ENCODE assay signal across 23 cellular contexts in genomic region chr11:9772218-9772617, GRCh38.
"Had no signal": no experiment of that assay in that cellular context is flagged by ENCODE, and none has a peak within 500 bp of the region (broad histone marks: within the 10 kb centered on the region; RNA-seq: fewer than 3 reads in every experiment).

No MANE protein-coding gene starts in this region.

- H3K4me3 Mint-ChIP-seq: activated CD8-positive, alpha-beta T cell treated with anti-CD3 and anti-CD28 coated beads for 36 hours; activated naive CD4-positive, alpha-beta T cell treated with anti-CD3 and anti-CD28 coated beads, Interleukin-2, amount 10 ng/mL, durations not matched to agents 7 days and 5 days; activated naive CD8-positive, alpha-beta T cell treated with anti-CD3 and anti-CD28 coated beads for 36 hours; activated T-cell treated with anti-CD3 and anti-CD28 coated beads, Interleukin-2, amount 50 U/mL, for 72 hours had no signal

- DNase-seq: activated CD4-positive, alpha-beta T cell treated with anti-CD3 and anti-CD28 coated beads for 4 hours; activated CD8-positive, alpha-beta memory T cell treated with anti-CD3 and anti-CD28 coated beads, Interleukin-2, amount 50 U/mL, for 4 hours; activated CD8-positive, alpha-beta T cell treated with anti-CD3 and anti-CD28 coated beads for 36 hours; activated gamma-delta T cell treated with Interleukin-2 at 50 U/mL for 16 hours; activated naive CD4-positive, alpha-beta T cell treated with anti-CD3 and anti-CD28 coated beads, Interleukin-2, amount 10 ng/mL, durations not matched to agents 7 days and 5 days; activated naive CD8-positive, alpha-beta T cell treated with anti-CD3 and anti-CD28 coated beads for 36 hours; activated T-cell treated with anti-CD3 and anti-CD28 coated beads, Interleukin-2, amount 50 U/mL, for 72 hours; anterior cingulate cortex; caudate nucleus; MG63; NCI-H1930; NCI-H2107; NCI-H345; NCI-H510A; NK-92 treated with Interleukin-12 subunit alpha and Interleukin-12 subunit beta, amount 100 ng/mL, for 24 hours; OCI-M1; Peyer's patch; Right ventricle myocardium superior; SJCRH30; SK-N-SH; T-helper 1 cell had no signal

- H3K4me1 Mint-ChIP-seq: activated naive CD8-positive, alpha-beta T cell treated with anti-CD3 and anti-CD28 coated beads for 36 hours had no signal

- H3K9me3 Mint-ChIP-seq: activated CD8-positive, alpha-beta T cell treated with anti-CD3 and anti-CD28 coated beads for 36 hours; activated naive CD4-positive, alpha-beta T cell treated with anti-CD3 and anti-CD28 coated beads, Interleukin-2, amount 10 ng/mL, durations not matched to agents 7 days and 5 days; activated naive CD8-positive, alpha-beta T cell treated with anti-CD3 and anti-CD28 coated beads for 36 hours; activated T-cell treated with anti-CD3 and anti-CD28 coated beads, Interleukin-2, amount 50 U/mL, for 72 hours; activated T-helper 2 cell treated with anti-CD3 and anti-CD28 coated beads, Interferon-gamma antibody, Interleukin-2, Interleukin-4, amounts not matched to agents 10 μg/mL and 5 μg/mL and 100 μg/mL, durations not matched to agents 14 hours and 24 hours and 36 hours had no signal

- H3K4me3 ChIP-seq: adrenal gland, MG63, Peyer's patch, SJCRH30 had no signal

- H3K36me3 ChIP-seq: adrenal gland, Peyer's patch, SJCRH30 had no signal

- H3K36me3 Mint-ChIP-seq: activated naive CD4-positive, alpha-beta T cell treated with anti-CD3 and anti-CD28 coated beads, Interleukin-2, amount 10 ng/mL, durations not matched to agents 7 days and 5 days had no signal

- H3K27me3 Mint-ChIP-seq: activated CD8-positive, alpha-beta T cell treated with anti-CD3 and anti-CD28 coated beads for 36 hours; activated naive CD4-positive, alpha-beta T cell treated with anti-CD3 and anti-CD28 coated beads, Interleukin-2, amount 10 ng/mL, durations not matched to agents 7 days and 5 days; activated naive CD8-positive, alpha-beta T cell treated with anti-CD3 and anti-CD28 coated beads for 36 hours had no signal

- H3K27me3 ChIP-seq: adrenal gland, MG63, Peyer's patch, SJCRH30 had no signal

- H3K27ac Mint-ChIP-seq: activated CD8-positive, alpha-beta T cell treated with anti-CD3 and anti-CD28 coated beads for 36 hours; activated naive CD4-positive, alpha-beta T cell treated with anti-CD3 and anti-CD28 coated beads, Interleukin-2, amount 10 ng/mL, durations not matched to agents 7 days and 5 days; activated naive CD8-positive, alpha-beta T cell treated with anti-CD3 and anti-CD28 coated beads for 36 hours; activated T-cell treated with anti-CD3 and anti-CD28 coated beads, Interleukin-2, amount 50 U/mL, for 72 hours; activated T-helper 2 cell treated with anti-CD3 and anti-CD28 coated beads, Interferon-gamma antibody, Interleukin-2, Interleukin-4, amounts not matched to agents 10 μg/mL and 5 μg/mL and 100 μg/mL, durations not matched to agents 14 hours and 24 hours and 36 hours had no signal
